Comparison of ENCODE assay signal across 18 cellular contexts in the genomic region with DNA sequence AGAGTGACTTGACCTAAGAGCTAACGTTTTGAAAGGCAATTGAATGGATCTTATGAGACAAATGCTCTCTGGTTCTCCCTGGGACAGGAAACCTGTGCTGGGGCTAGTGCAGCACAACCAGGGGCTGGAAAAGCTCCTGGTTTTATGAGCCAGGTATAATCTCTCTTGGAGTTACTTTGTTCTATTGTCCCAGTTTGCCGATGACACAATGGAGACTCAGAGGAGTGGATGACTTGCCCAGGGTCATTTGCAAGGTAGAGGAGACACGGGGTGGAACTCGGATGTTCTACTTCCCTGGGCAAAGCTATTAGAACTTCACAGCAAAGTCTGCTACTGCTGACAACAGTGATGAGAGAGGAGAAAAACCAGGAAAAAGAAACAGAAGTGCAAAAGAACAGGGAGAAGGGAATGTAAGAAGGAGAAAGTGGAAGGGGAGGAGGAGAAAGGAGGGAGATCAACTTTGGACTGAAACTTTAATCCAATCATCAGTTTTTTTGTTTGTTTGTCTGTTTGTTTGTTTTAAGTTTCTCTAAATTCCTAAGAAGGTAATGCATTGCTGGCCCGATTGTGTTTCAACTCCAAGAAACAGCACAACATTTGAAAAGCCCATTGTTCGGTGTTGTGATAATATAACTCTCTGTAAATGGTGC. TPM values are rescaled to one million over a fixed set of nuclear protein-coding genes. Genes with fewer than 3 reads are reported as not detected.
DNase-seq lines count a peak whose midpoint lies in the region; ATAC-seq and TF ChIP-seq lines count a peak whose summit lies in the region.
"Had no signal": no experiment of that assay in that cellular context is flagged by ENCODE, and none has a peak within 500 bp of the region (broad histone marks: within the 10 kb centered on the region; RNA-seq: fewer than 3 reads in every experiment).

No MANE protein-coding gene starts in this region.

- POLR2A ChIA-PET in HEK293 (lab: Yijun Ruan, JAX), result no interaction called here
- POLR2A ChIA-PET in MCF 10A (lab: Yijun Ruan, JAX), result interaction anchor here (0.6 to 1.7 kb wide), 3 partner anchors 8 to 138 kb away, joined by 3 to 5 read pairs (median 3); partner anchors contain the start of gene GSN

- no peaks in the 10 kb centered on the region for H3K9me3 ChIP-seq in HEK293 (ENCODE audit: control insufficient read depth, insufficient read depth, low read depth, low read length)
- no peaks in the 10 kb centered on the region for H3K9me3 ChIP-seq in sigmoid colon
- H3K9me3 ChIP-seq: Caco-2, left ventricle myocardium inferior had no signal

- intact Hi-C loops in MCF 10A (cut with micrococcal nuclease), result no loop called here
- intact Hi-C loops in sigmoid colon (cut with DNase I), result loop anchor here (2.0 kb wide), 1 partner anchor 42 kb away; no protein-coding TSS in a partner anchor
- intact Hi-C loops in head of caudate nucleus (cut with DNase I), result no loop called here

- peaks cover 12% of the 10 kb centered on the region for H3K4me1 Mint-ChIP-seq in MCF 10A (ENCODE audit: insufficient read depth, unreplicated experiment)
- H3K4me1 Mint-ChIP-seq: stimulated activated naive CD8-positive, alpha-beta T cell treated with anti-CD3 and anti-CD28 coated beads, Interleukin-15, amount 100 ng/mL, for 72 hours had no signal

- no peaks in the 10 kb centered on the region for H3K4me1 ChIP-seq in HEK293 (ENCODE audit: control insufficient read depth, insufficient read depth, low read length)
- H3K4me1 ChIP-seq in sigmoid colon, result peaks cover 0 to 54% (median 30%) of the 10 kb centered on the region in 4 donors
- H3K4me1 ChIP-seq: Caco-2 had no signal

- H3K27me3 ChIP-seq in layer of hippocampus (ENCODE audit: control insufficient read depth, insufficient read depth, low read length), result no peaks in the 10 kb centered on the region
- no peaks in the 10 kb centered on the region for H3K27me3 ChIP-seq in sigmoid colon
- H3K27me3 ChIP-seq: cardiac muscle cell had no signal

- H3K36me3 Mint-ChIP-seq in MCF 10A (ENCODE audit: insufficient read depth, unreplicated experiment), result no peaks in the 10 kb centered on the region

- CTCF ChIA-PET in HEK293 (lab: Yijun Ruan, JAX), result interaction anchor here (0.6 to 2.3 kb wide), 5 partner anchors 18 to 139 kb away, joined by 3 to 15 read pairs (median 4); no protein-coding TSS in a partner anchor
- CTCF ChIA-PET in MCF 10A (lab: Yijun Ruan, JAX), result interaction anchor here (1.0 to 2.1 kb wide), 6 partner anchors 8 to 115 kb away, joined by 3 to 8 read pairs (median 3); no protein-coding TSS in a partner anchor

- H3K4me3 Mint-ChIP-seq in MCF 10A (ENCODE audit: unreplicated experiment), result no peak overlapping the region
- H3K4me3 Mint-ChIP-seq: activated CD8-positive, alpha-beta T cell treated with anti-CD3 and anti-CD28 coated beads, Interleukin-2, amount 10 ng/mL, durations not matched to agents 7 days and 5 days; naive thymus-derived CD4-positive, alpha-beta T cell; stimulated activated naive CD8-positive, alpha-beta T cell treated with anti-CD3 and anti-CD28 coated beads, Interleukin-15, amount 100 ng/mL, for 72 hours; T-helper 17 cell had no signal

- TF ChIP-seq CTCF in HEK293 (tag by site-specific recombination; IDR thresholded peaks at IDR 0.05) (no peak), MCF 10A (IDR thresholded peaks at IDR 0.05; ENCODE audit: unreplicated experiment) (no peak), sigmoid colon (IDR thresholded peaks at IDR 0.05) (no peak)

- H3K27me3 Mint-ChIP-seq in MCF 10A (ENCODE audit: insufficient read depth, unreplicated experiment), result no peaks in the 10 kb centered on the region
- H3K27me3 Mint-ChIP-seq: stimulated activated naive CD8-positive, alpha-beta T cell treated with anti-CD3 and anti-CD28 coated beads, Interleukin-15, amount 100 ng/mL, for 72 hours had no signal

- ATAC-seq in HG02759 (IDR thresholded peaks at IDR 0.05; ENCODE audit: unreplicated experiment), result no peak
- ATAC-seq in left lobe of liver, result no peak
- ATAC-seq: activated CD8-positive, alpha-beta T cell treated with anti-CD3 and anti-CD28 coated beads, Interleukin-2, amount 10 ng/mL, durations not matched to agents 7 days and 5 days; naive thymus-derived CD4-positive, alpha-beta T cell; stimulated activated naive CD8-positive, alpha-beta T cell treated with anti-CD3 and anti-CD28 coated beads, Interleukin-15, amount 100 ng/mL, for 72 hours; T-helper 17 cell had no signal

- DNase-seq in MCF 10A (ENCODE audit: unreplicated experiment) (no peak), sigmoid colon (no peak), head of caudate nucleus (no peak), COLO668 (lab: John Stamatoyannopoulos, UW; ENCODE audit: unreplicated experiment) (no peak), left lobe of liver (ENCODE audit: low spot score) (no peak)
- DNase-seq: activated CD8-positive, alpha-beta T cell treated with anti-CD3 and anti-CD28 coated beads, Interleukin-2, amount 10 ng/mL, durations not matched to agents 7 days and 5 days; Caco-2; left ventricle myocardium inferior; MM.1S; naive thymus-derived CD4-positive, alpha-beta T cell; NCI-H510A; stimulated activated naive CD8-positive, alpha-beta T cell treated with anti-CD3 and anti-CD28 coated beads, Interleukin-15, amount 100 ng/mL, for 72 hours; T-helper 17 cell had no signal

- H3K27ac Mint-ChIP-seq in MCF 10A (ENCODE audit: low read depth, unreplicated experiment), result peak overlapping the region; percentile 24
- H3K27ac Mint-ChIP-seq: activated CD8-positive, alpha-beta T cell treated with anti-CD3 and anti-CD28 coated beads, Interleukin-2, amount 10 ng/mL, durations not matched to agents 7 days and 5 days; naive thymus-derived CD4-positive, alpha-beta T cell; stimulated activated naive CD8-positive, alpha-beta T cell treated with anti-CD3 and anti-CD28 coated beads, Interleukin-15, amount 100 ng/mL, for 72 hours; T-helper 17 cell had no signal

- H3K36me3 ChIP-seq in HEK293 (ENCODE audit: control insufficient read depth in 2 of 2, insufficient read depth in 1 of 2, low read length in 2 of 2) (no peaks in the 10 kb centered on the region), sigmoid colon (no peaks in the 10 kb centered on the region)
- H3K36me3 ChIP-seq: cardiac muscle cell, left ventricle myocardium inferior, WERI-Rb-1 had no signal

- no peak for TF ChIP-seq POLR2A in sigmoid colon (IDR thresholded peaks at IDR 0.05)

- TF ChIP-seq EP300 in sigmoid colon (IDR thresholded peaks at IDR 0.05), result no peak

- no peaks in the 10 kb centered on the region for H3K9me3 Mint-ChIP-seq in MCF 10A (ENCODE audit: unreplicated experiment)
- H3K9me3 Mint-ChIP-seq: naive thymus-derived CD4-positive, alpha-beta T cell; stimulated activated naive CD8-positive, alpha-beta T cell treated with anti-CD3 and anti-CD28 coated beads, Interleukin-15, amount 100 ng/mL, for 72 hours had no signal

- H3K4me3 ChIP-seq in HEK293 (ENCODE audit: low read depth, low read length), result no peak overlapping the region
- no peak overlapping the region for H3K4me3 ChIP-seq in sigmoid colon
- H3K4me3 ChIP-seq: cardiac muscle cell, left ventricle myocardium inferior had no signal

- WGBS in sigmoid colon, 2 donors, result 51 to 56% methylated on average over 6 of the region's 6 CpGs

- no TSS peak for BruUV-seq in MCF 10A (replicated peaks; lab: Mats Ljungman, UMichigan)

- H3K27ac ChIP-seq in HEK293 (ENCODE audit: extremely low read depth, low read depth, low read length) (no peak overlapping the region), layer of hippocampus (ENCODE audit: low read depth, low read length) (peak overlapping the region; percentile 79), sigmoid colon (peak overlapping the region in 3 of 4 donors; percentile 95 to 99 (median 99))
- H3K27ac ChIP-seq: cardiac muscle cell, left ventricle myocardium inferior had no signal

TF ChIP-seq in HEK293, 187 proteins besides CTCF, POLR2A, EP300 and RAD21:
- TF ChIP-seq ZNF214 (tag by site-specific recombination; IDR thresholded peaks at IDR 0.05; ENCODE audit: borderline replicate concordance), result no peak
- TF ChIP-seq, protein P1, sequence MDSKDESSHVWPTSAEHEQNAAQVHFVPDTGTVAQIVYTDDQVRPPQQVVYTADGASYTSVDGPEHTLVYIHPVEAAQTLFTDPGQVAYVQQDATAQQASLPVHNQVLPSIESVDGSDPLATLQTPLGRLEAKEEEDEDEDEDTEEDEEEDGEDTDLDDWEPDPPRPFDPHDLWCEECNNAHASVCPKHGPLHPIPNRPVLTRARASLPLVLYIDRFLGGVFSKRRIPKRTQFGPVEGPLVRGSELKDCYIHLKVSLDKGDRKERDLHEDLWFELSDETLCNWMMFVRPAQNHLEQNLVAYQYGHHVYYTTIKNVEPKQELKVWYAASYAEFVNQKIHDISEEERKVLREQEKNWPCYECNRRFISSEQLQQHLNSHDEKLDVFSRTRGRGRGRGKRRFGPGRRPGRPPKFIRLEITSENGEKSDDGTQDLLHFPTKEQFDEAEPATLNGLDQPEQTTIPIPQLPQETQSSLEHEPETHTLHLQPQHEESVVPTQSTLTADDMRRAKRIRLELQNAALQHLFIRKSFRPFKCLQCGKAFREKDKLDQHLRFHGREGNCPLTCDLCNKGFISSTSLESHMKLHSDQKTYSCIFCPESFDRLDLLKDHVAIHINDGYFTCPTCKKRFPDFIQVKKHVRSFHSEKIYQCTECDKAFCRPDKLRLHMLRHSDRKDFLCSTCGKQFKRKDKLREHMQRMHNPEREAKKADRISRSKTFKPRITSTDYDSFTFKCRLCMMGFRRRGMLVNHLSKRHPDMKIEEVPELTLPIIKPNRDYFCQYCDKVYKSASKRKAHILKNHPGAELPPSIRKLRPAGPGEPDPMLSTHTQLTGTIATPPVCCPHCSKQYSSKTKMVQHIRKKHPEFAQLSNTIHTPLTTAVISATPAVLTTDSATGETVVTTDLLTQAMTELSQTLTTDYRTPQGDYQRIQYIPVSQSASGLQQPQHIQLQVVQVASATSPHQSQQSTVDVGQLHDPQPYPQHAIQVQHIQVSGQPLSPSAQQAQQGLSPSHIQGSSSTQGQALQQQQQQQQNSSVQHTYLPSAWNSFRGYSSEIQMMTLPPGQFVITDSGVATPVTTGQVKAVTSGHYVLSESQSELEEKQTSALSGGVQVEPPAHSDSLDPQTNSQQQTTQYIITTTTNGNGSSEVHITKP (tag by site-specific recombination; IDR thresholded peaks at IDR 0.05), result peak; percentile 74
- TF ChIP-seq PRDM1 (tag by site-specific recombination; IDR thresholded peaks at IDR 0.05), result peak; percentile 67

RNA-seq across cellular contexts. Expression of gene GSN, which starts 7.4 kb away (rescaled TPM):
- 21.9 and 24.9 TPM in 2 replicates for total RNA-seq in MCF 10A (2022)
- total RNA-seq in sigmoid colon, result 1,000 to 10,000 TPM; 1,610 to 2,826 (median 1,919) TPM
- 100 to 1,000 TPM; 333 to 617 (median 497) TPM for polyA plus RNA-seq in sigmoid colon
- total RNA-seq in left lobe of liver, result 30.8 TPM

RNA-seq across cellular contexts. Expression of gene RAB14, which starts 58.9 kb away (rescaled TPM):
- total RNA-seq in MCF 10A (2022), result 65.8 and 77.0 TPM in 2 replicates
- total RNA-seq in sigmoid colon, result 10 to 100 TPM; 28.2 to 33.2 (median 30.4) TPM
- 10 to 100 TPM; 42.6 to 61.7 (median 42.9) TPM for polyA plus RNA-seq in sigmoid colon
- 50.0 TPM for total RNA-seq in left lobe of liver

Comparison
In these comparisons a context has a peak if more than half of its experiments do, and no peak if none do; other contexts are left out.
1. RNA of gene GSN, which starts 7.4 kb away (total RNA-seq): 1,610 to 2,826 TPM in sigmoid colon; 30.8 TPM in left lobe of liver (single experiment) and 21.9 to 24.9 TPM in MCF 10A; every median in the first group is over 10 times any median in the second.